ENCODE assay signal across 20 cellular contexts in genomic region chr6:151306269-151306783, GRCh38.
"Had no signal": no experiment of that assay in that cellular context is flagged by ENCODE, and none has a peak within 500 bp of the region (broad histone marks: within the 10 kb centered on the region; RNA-seq: fewer than 3 reads in every experiment).

No MANE protein-coding gene starts in this region.

- DNase-seq: activated CD4-positive, alpha-beta T cell treated with anti-CD3 and anti-CD28 coated beads for 4 hours; activated CD4-positive, alpha-beta T cell treated with anti-CD3 and anti-CD28 coated beads, Interleukin-2, amount 50 U/mL, for 4 hours; activated effector memory CD4-positive, alpha-beta T cell treated with Interleukin-2 at 50 U/mL for 16 hours; activated naive CD4-positive, alpha-beta T cell treated with anti-CD3 and anti-CD28 coated beads for 36 hours; activated naive CD8-positive, alpha-beta T cell treated with anti-CD3 and anti-CD28 coated beads, Interleukin-2, amount 10 ng/mL, durations not matched to agents 7 days and 5 days; activated T-cell treated with anti-CD3 and anti-CD28 coated beads for 4 hours; activated T-cell treated with anti-CD3 and anti-CD28 coated beads, Interleukin-2, amount 50 U/mL, for 72 hours; brain microvascular endothelial cell; central memory CD4-positive, alpha-beta T cell; hippocampal formation; left cardiac atrium; left ventricle myocardium superior; midbrain; naive thymus-derived CD8-positive, alpha-beta T cell; spleen; stimulated activated naive CD4-positive, alpha-beta T cell; tibial artery had no signal

- H3K27ac ChIP-seq: brain microvascular endothelial cell, right atrium auricular region, spleen, suprapubic skin, tibial artery had no signal

- H3K4me1 ChIP-seq: right atrium auricular region, spleen, suprapubic skin had no signal

- H3K4me3 ChIP-seq: gastroesophageal sphincter, right atrium auricular region, spleen, suprapubic skin, tibial artery had no signal

- H3K36me3 ChIP-seq: right atrium auricular region, suprapubic skin had no signal

- H3K36me3 Mint-ChIP-seq: activated naive CD8-positive, alpha-beta T cell treated with anti-CD3 and anti-CD28 coated beads, Interleukin-2, amount 10 ng/mL, durations not matched to agents 7 days and 5 days; naive thymus-derived CD8-positive, alpha-beta T cell had no signal

- H3K4me1 Mint-ChIP-seq: activated naive CD8-positive, alpha-beta T cell treated with anti-CD3 and anti-CD28 coated beads, Interleukin-2, amount 10 ng/mL, durations not matched to agents 7 days and 5 days; naive thymus-derived CD8-positive, alpha-beta T cell had no signal

- H3K9me3 Mint-ChIP-seq: activated naive CD4-positive, alpha-beta T cell treated with anti-CD3 and anti-CD28 coated beads for 36 hours; activated naive CD8-positive, alpha-beta T cell treated with anti-CD3 and anti-CD28 coated beads, Interleukin-2, amount 10 ng/mL, durations not matched to agents 7 days and 5 days; activated T-cell treated with anti-CD3 and anti-CD28 coated beads, Interleukin-2, amount 50 U/mL, for 72 hours; naive thymus-derived CD8-positive, alpha-beta T cell had no signal

- H3K27me3 ChIP-seq: brain microvascular endothelial cell, gastroesophageal sphincter, right atrium auricular region, spleen, suprapubic skin, tibial artery had no signal

- H3K9me3 ChIP-seq: gastroesophageal sphincter, right atrium auricular region, spleen, suprapubic skin, tibial artery had no signal

- H3K4me3 Mint-ChIP-seq: activated naive CD4-positive, alpha-beta T cell treated with anti-CD3 and anti-CD28 coated beads for 36 hours; activated naive CD8-positive, alpha-beta T cell treated with anti-CD3 and anti-CD28 coated beads, Interleukin-2, amount 10 ng/mL, durations not matched to agents 7 days and 5 days; activated T-cell treated with anti-CD3 and anti-CD28 coated beads, Interleukin-2, amount 50 U/mL, for 72 hours; naive thymus-derived CD8-positive, alpha-beta T cell had no signal

- H3K27ac Mint-ChIP-seq: activated naive CD4-positive, alpha-beta T cell treated with anti-CD3 and anti-CD28 coated beads for 36 hours; activated naive CD8-positive, alpha-beta T cell treated with anti-CD3 and anti-CD28 coated beads, Interleukin-2, amount 10 ng/mL, durations not matched to agents 7 days and 5 days; activated T-cell treated with anti-CD3 and anti-CD28 coated beads, Interleukin-2, amount 50 U/mL, for 72 hours; naive thymus-derived CD8-positive, alpha-beta T cell had no signal
